Comparison of ENCODE assay signal across 14 cellular contexts in the genomic region with DNA sequence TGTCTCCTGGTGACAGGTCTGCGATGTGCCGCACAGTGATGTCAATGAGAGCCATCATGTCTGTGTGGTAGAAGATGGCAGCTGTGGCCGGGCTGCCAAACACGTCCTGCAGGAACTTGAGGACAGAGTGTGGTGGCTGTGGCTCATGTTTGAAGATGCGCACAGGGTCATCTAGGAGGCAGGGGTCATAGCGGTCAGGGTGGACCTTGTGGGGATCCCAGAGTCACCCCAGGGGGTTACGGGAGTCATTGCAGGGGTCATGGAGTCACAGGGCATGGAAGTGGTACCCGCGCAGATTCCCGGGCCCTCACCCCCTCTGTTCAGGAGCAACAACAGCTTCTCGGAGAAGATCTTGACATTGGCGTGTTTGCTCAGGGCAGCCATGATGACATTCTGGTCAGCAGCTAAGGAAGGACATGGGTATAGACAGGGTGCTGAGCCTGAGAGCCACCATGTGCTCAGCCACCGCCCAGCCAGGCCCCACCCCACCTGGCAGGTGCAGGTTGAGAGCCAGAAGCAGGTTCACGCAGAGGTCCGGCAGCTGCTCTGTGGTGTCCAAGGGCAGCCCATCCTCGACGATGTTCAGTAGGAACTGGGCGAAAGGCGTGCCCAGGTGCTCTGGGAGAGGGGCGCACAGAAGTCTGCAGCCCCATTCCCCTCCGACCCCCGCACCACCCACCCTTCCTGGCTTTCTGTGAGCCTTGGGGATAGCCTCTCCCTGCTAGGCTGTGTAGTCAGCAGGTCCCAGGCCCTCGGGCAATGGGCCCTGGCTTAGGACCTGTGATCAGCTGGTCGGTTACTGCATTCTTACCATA. TPM values are rescaled to one million over a fixed set of nuclear protein-coding genes. Genes with fewer than 3 reads are reported as not detected.
DNase-seq lines count a peak whose midpoint lies in the region; ATAC-seq and TF ChIP-seq lines count a peak whose summit lies in the region.
"Had no signal": no experiment of that assay in that cellular context is flagged by ENCODE, and none has a peak within 500 bp of the region (broad histone marks: within the 10 kb centered on the region; RNA-seq: fewer than 3 reads in every experiment).

No MANE protein-coding gene starts in this region.

- H3K4me1 Mint-ChIP-seq in CD4-positive, alpha-beta memory T cell: peaks cover 13 to 35% (median 21%) of the 10 kb centered on the region in 4 donors

- H3K27ac Mint-ChIP-seq in CD4-positive, alpha-beta memory T cell: peak overlapping the region in 4 of 7 donors; percentile 11 to 64 (median 55)

- peaks cover 24% of the 10 kb centered on the region for H3K4me1 ChIP-seq in CD4-positive, alpha-beta memory T cell (ENCODE audit: insufficient read depth, low read length)
- peaks cover 9% of the 10 kb centered on the region for H3K4me1 ChIP-seq in RWPE2 (ENCODE audit: insufficient read depth, poor library complexity, severe bottlenecking)
- peaks cover 43% of the 10 kb centered on the region for H3K4me1 ChIP-seq in parathyroid adenoma
- H3K4me1 ChIP-seq in BE2C: peaks cover 9% of the 10 kb centered on the region

- POLR2A ChIA-PET in CD4-positive, alpha-beta memory T cell (lab: Charles Lee; ENCODE audit: partially characterized antibody): no interaction called here

- no peak overlapping the region for H3K4me3 ChIP-seq in CD4-positive, alpha-beta memory T cell (ENCODE audit: low read length in 2 of 2)
- H3K4me3 ChIP-seq in RWPE2 (ENCODE audit: severe bottlenecking): no peak overlapping the region
- H3K4me3 ChIP-seq in parathyroid adenoma (ENCODE audit: low read depth, low read length): no peak overlapping the region
- H3K4me3 ChIP-seq in BE2C (ENCODE audit: low read depth, low read length): no peak overlapping the region
- H3K4me3 ChIP-seq: BLaER1 had no signal

- H3K27me3 Mint-ChIP-seq in CD4-positive, alpha-beta memory T cell: no peaks in the 10 kb centered on the region

- H3K9me3 ChIP-seq in CD4-positive, alpha-beta memory T cell (ENCODE audit: control insufficient read depth in 1 of 2, low read length in 2 of 2): no peaks in the 10 kb centered on the region
- no peaks in the 10 kb centered on the region for H3K9me3 ChIP-seq in RWPE2 (ENCODE audit: severe bottlenecking)
- no peaks in the 10 kb centered on the region for H3K9me3 ChIP-seq in parathyroid adenoma (ENCODE audit: control insufficient read depth, low read length)
- no peaks in the 10 kb centered on the region for H3K9me3 ChIP-seq in BE2C
- H3K9me3 ChIP-seq: BLaER1 had no signal

- H3K9me3 Mint-ChIP-seq in CD4-positive, alpha-beta memory T cell: no peaks in the 10 kb centered on the region

- CTCF ChIA-PET in CD4-positive, alpha-beta memory T cell (lab: Charles Lee; ENCODE audit: partially characterized antibody): interaction anchor here (1.4 kb wide), 1 partner anchor 8 kb away, joined by 3 read pairs; no protein-coding TSS in a partner anchor

- no peak overlapping the region for H3K27ac ChIP-seq in CD4-positive, alpha-beta memory T cell (ENCODE audit: low read depth, low read length)
- H3K27ac ChIP-seq in RWPE2 (ENCODE audit: poor library complexity, severe bottlenecking) (no peak overlapping the region), parathyroid adenoma (peak overlapping the region; percentile 95)
- H3K27ac ChIP-seq: BLaER1 had no signal

- peaks cover 22 to 34% of the 10 kb centered on the region in 2 donors for H3K36me3 Mint-ChIP-seq in CD4-positive, alpha-beta memory T cell

- no peaks in the 10 kb centered on the region for H3K79me2 ChIP-seq in parathyroid adenoma

- intact Hi-C loops in CD4-positive, alpha-beta memory T cell (cut with micrococcal nuclease): no loop called here

- H2AFZ ChIP-seq in parathyroid adenoma: no peak overlapping the region

- no peak overlapping the region for H3K9ac ChIP-seq in parathyroid adenoma
- H3K9ac ChIP-seq: BLaER1 had no signal

- TF ChIP-seq CTCF in RWPE2 (IDR thresholded peaks at IDR 0.05; ENCODE audit: poor library complexity, severe bottlenecking) (no peak), parathyroid adenoma (IDR thresholded peaks at IDR 0.05) (no peak), BE2C (IDR thresholded peaks at IDR 0.05; ENCODE audit: low read depth, low read length) (no peak)

- H3K27me3 ChIP-seq in CD4-positive, alpha-beta memory T cell (ENCODE audit: insufficient read depth, low read length): no peaks in the 10 kb centered on the region
- H3K27me3 ChIP-seq in RWPE2 (ENCODE audit: insufficient read depth, poor library complexity, severe bottlenecking) (no peaks in the 10 kb centered on the region), parathyroid adenoma (ENCODE audit: control insufficient read depth, insufficient read depth, low read length) (no peaks in the 10 kb centered on the region), BE2C (no peaks in the 10 kb centered on the region)
- H3K27me3 ChIP-seq: BLaER1 had no signal

- no peak overlapping the region for H3K4me2 ChIP-seq in parathyroid adenoma (ENCODE audit: low read length)
- H3K4me2 ChIP-seq: BLaER1 had no signal

- no peak for ATAC-seq in RWPE2 (ENCODE audit: low read depth)

- H3K36me3 ChIP-seq in CD4-positive, alpha-beta memory T cell (ENCODE audit: insufficient read depth, low read length): peaks cover 23% of the 10 kb centered on the region
- H3K36me3 ChIP-seq in RWPE2 (ENCODE audit: low read depth) (peaks cover 79% of the 10 kb centered on the region), parathyroid adenoma (ENCODE audit: control insufficient read depth, insufficient read depth, low read length) (no peaks in the 10 kb centered on the region), BE2C (peaks cover 29% of the 10 kb centered on the region)

- no peak for DNase-seq in CD4-positive, alpha-beta memory T cell
- DNase-seq in RWPE2 (ENCODE audit: low spot score): peak; percentile 54
- DNase-seq in BE2C: no peak
- no peak for DNase-seq in activated CD4-positive, alpha-beta T cell treated with anti-CD3 and anti-CD28 coated beads, Interleukin-2, amount 50 U/mL, for 48 hours
- DNase-seq: DMS 273 treated with DMSO at 0.1 percent for 48 hours; KBM-7; NCI-H1436 treated with DMSO at 0.1 percent for 48 hours; NCI-H2081; NCI-H524 treated with DMSO at 0.1 percent for 48 hours; NK-92 treated with Interleukin-12 subunit alpha and Interleukin-12 subunit beta, amount 100 ng/mL, for 24 hours had no signal

- H3K4me3 Mint-ChIP-seq in CD4-positive, alpha-beta memory T cell: peak overlapping the region in 1 of 8 donors; percentile 35

RNA-seq across cellular contexts. Expression of gene NCKIPSD, which starts 6.9 kb away (rescaled TPM):
- total RNA-seq in CD4-positive, alpha-beta memory T cell: 10 to 100 TPM; 20.1 to 21.7 TPM
- 10 to 100 TPM in 1 of 2 donors, 1 to 10 TPM in 1; 8.3 to 16.1 TPM for polyA plus RNA-seq in CD4-positive, alpha-beta memory T cell
- polyA plus RNA-seq in BE2C (2012; ENCODE audit: insufficient read depth, insufficient read length, low read depth): 28.5 TPM

RNA-seq across cellular contexts. Expression of gene CELSR3, which starts 16.1 kb away (rescaled TPM):
- total RNA-seq in CD4-positive, alpha-beta memory T cell: 1 to 10 TPM; 3.3 to 3.5 TPM
- under 1 TPM; 0.04 to 0.78 TPM for polyA plus RNA-seq in CD4-positive, alpha-beta memory T cell
- 50.3 TPM for polyA plus RNA-seq in BE2C (2012; ENCODE audit: insufficient read depth, insufficient read length, low read depth)

RNA-seq across cellular contexts. Expression of gene IP6K2, which starts 38.2 kb away (rescaled TPM):
- 10 to 100 TPM; 84.5 to 91.8 TPM for total RNA-seq in CD4-positive, alpha-beta memory T cell
- 10 to 100 TPM; 49.4 to 50.3 TPM for polyA plus RNA-seq in CD4-positive, alpha-beta memory T cell
- 102 TPM for polyA plus RNA-seq in BE2C (2012; ENCODE audit: insufficient read depth, insufficient read length, low read depth)

RNA-seq across cellular contexts. Expression of gene SLC26A6, which starts 43.5 kb away (rescaled TPM):
- total RNA-seq in CD4-positive, alpha-beta memory T cell: 10 to 100 TPM; 31.6 to 32.4 TPM
- 1 to 10 TPM; 3.0 to 3.5 TPM for polyA plus RNA-seq in CD4-positive, alpha-beta memory T cell
- 14.0 TPM for polyA plus RNA-seq in BE2C (2012; ENCODE audit: insufficient read depth, insufficient read length, low read depth)

RNA-seq across cellular contexts. Expression of gene TMEM89, which starts 57.2 kb away (rescaled TPM):
- total RNA-seq in CD4-positive, alpha-beta memory T cell: not detected
- not detected for polyA plus RNA-seq in CD4-positive, alpha-beta memory T cell
- polyA plus RNA-seq in BE2C (2012; ENCODE audit: insufficient read depth, insufficient read length, low read depth): not detected
- total RNA-seq: Daoy, H1 had no signal
- polyA plus RNA-seq: H1 had no signal
